24 cellular contexts compared by ENCODE assay signal in the genomic region with DNA sequence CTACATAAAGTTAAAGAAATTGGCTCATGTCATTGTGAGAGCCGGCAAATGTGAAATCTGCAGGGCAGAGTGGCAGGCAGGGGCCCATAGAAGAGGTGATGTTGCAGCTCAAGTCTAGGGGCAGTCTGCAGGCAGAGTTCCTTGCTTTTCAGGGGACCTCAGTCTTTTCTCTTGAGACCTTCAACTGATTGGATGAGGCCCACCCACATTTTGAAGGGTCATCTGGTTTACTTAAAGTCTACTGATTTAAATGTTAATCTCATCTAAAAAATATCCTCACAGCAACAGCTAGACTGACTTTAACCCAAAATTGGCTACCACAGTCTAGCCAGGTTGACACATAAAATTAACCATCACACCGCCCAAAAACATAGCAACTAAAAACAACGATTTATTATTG.
"Had no signal": no experiment of that assay in that cellular context is flagged by ENCODE, and none has a peak within 500 bp of the region (broad histone marks: within the 10 kb centered on the region; RNA-seq: fewer than 3 reads in every experiment).

No MANE protein-coding gene starts in this region.

- H3K9me3 ChIP-seq: esophagus squamous epithelium, gastroesophageal sphincter, left lung, lower lobe of right lung, mucosa of descending colon had no signal

- H3K27ac ChIP-seq: epithelial cell of prostate, esophagus squamous epithelium, heart right ventricle, left lung, lower lobe of right lung had no signal

- H3K4me3 ChIP-seq: coronary artery, esophagus squamous epithelium, gastroesophageal sphincter, heart right ventricle, left lung, lower lobe of right lung, mucosa of descending colon had no signal

- H3K27me3 ChIP-seq: gastroesophageal sphincter, heart right ventricle, left lung had no signal

- ATAC-seq: effector memory CD8-positive, alpha-beta T cell; esophagus mucosa; gastroesophageal sphincter; heart right ventricle; left cardiac atrium; left lung; left ventricle myocardium superior; lower lobe of right lung; mucosa of descending colon; naive thymus-derived CD8-positive, alpha-beta T cell had no signal

- DNase-seq: effector CD8-positive, alpha-beta T cell; effector memory CD8-positive, alpha-beta T cell; endodermal cell; esophagus squamous epithelium; foreskin fibroblast; foreskin melanocyte; heart right ventricle; hippocampal formation; left cardiac atrium; left lung; left ventricle myocardium superior; lower lobe of right lung; mesenchymal stem cell; mucosa of descending colon; naive B cell; naive thymus-derived CD8-positive, alpha-beta T cell had no signal

- H3K36me3 ChIP-seq: esophagus squamous epithelium, gastroesophageal sphincter, heart right ventricle, left lung, lower lobe of right lung had no signal

- FAIRE-seq: colon, endometrium, islet of Langerhans, keratinocyte had no signal
